1 cellular context compared by ENCODE assay signal in genomic region chr6:157987788-157988699, GRCh38.
TF ChIP-seq lines count a peak whose summit lies in the region.

No MANE protein-coding gene starts in this region.

TF ChIP-seq in HepG2, 621 proteins besides CTCF, POLR2A, EP300 and RAD21 (continued from another document and continues in another):
- TF ChIP-seq REST (IDR thresholded peaks at IDR 0.05; ENCODE audit: borderline replicate concordance in 1 of 2, low read depth in 1 of 2, low read length in 2 of 2) = no peak
- no peak for TF ChIP-seq HINFP (CRISPR knock-in tag; IDR thresholded peaks at IDR 0.05; ENCODE audit: low read depth)
- TF ChIP-seq ZNF501 (CRISPR knock-in tag; IDR thresholded peaks at IDR 0.05) = 0 out of 2 replicates have a peak, but pooled peaks have one; percentile 31
- no peak for TF ChIP-seq FOXP4 (CRISPR knock-in tag; IDR thresholded peaks at IDR 0.05)
- TF ChIP-seq MBNL3 (CRISPR knock-in tag; conservative IDR thresholded peaks at IDR 0.05) = no peak
- TF ChIP-seq AGO2 (optimal IDR thresholded peaks at IDR 0.05; ENCODE audit: low read depth, low read length) = peak; percentile 59
- TF ChIP-seq ZNF225 (CRISPR knock-in tag; IDR thresholded peaks at IDR 0.05) = 0 out of 2 replicates have a peak, but pooled peaks have one; percentile 50
- TF ChIP-seq ZNF350 (CRISPR knock-in tag; IDR thresholded peaks at IDR 0.05; ENCODE audit: borderline replicate concordance, low read depth) = 0 out of 2 replicates have a peak, but pooled peaks have one; percentile 46
- no peak for TF ChIP-seq ZNF670 (CRISPR knock-in tag; IDR thresholded peaks at IDR 0.05; ENCODE audit: borderline replicate concordance)
- no peak for TF ChIP-seq FOSL2 (CRISPR knock-in tag; IDR thresholded peaks at IDR 0.05)
- no peak for TF ChIP-seq HDAC2 (CRISPR knock-in tag; IDR thresholded peaks at IDR 0.05)
- TF ChIP-seq ZFYVE20 (CRISPR knock-in tag; IDR thresholded peaks at IDR 0.05; ENCODE audit: borderline replicate concordance, low read depth) = peak; percentile 55; the same call in 1 of the 2 replicates
- TF ChIP-seq ETV5 (CRISPR knock-in tag; IDR thresholded peaks at IDR 0.05; ENCODE audit: borderline replicate concordance) = no peak
- no peak for TF ChIP-seq ZBTB4 (CRISPR knock-in tag; IDR thresholded peaks at IDR 0.05; ENCODE audit: borderline replicate concordance)
- 0 out of 2 replicates have a peak, but pooled peaks have one; percentile 14 for TF ChIP-seq REXO4 (CRISPR knock-in tag; IDR thresholded peaks at IDR 0.05; ENCODE audit: borderline replicate concordance)
- TF ChIP-seq ZFP82 (CRISPR knock-in tag; IDR thresholded peaks at IDR 0.05; ENCODE audit: borderline replicate concordance) = no peak
- no peak for TF ChIP-seq ZNF558 (CRISPR knock-in tag; IDR thresholded peaks at IDR 0.05; ENCODE audit: borderline replicate concordance)
- TF ChIP-seq CEBPZ (IDR thresholded peaks at IDR 0.05; ENCODE audit: low read length) = no peak
- TF ChIP-seq ZNF468 (CRISPR knock-in tag; IDR thresholded peaks at IDR 0.05) = no peak
- no peak for TF ChIP-seq KAT8 (CRISPR knock-in tag; IDR thresholded peaks at IDR 0.05)
- peak; percentile 25; the same call in 1 of the 2 replicates for TF ChIP-seq POGK (CRISPR knock-in tag; conservative IDR thresholded peaks at IDR 0.05)
- no peak for TF ChIP-seq KIAA2018 (CRISPR knock-in tag; IDR thresholded peaks at IDR 0.05; ENCODE audit: borderline replicate concordance)
- no peak for TF ChIP-seq ZNF770 (CRISPR knock-in tag; IDR thresholded peaks at IDR 0.05)
